ENCODE assay signal across 1 cellular context in genomic region chr2:101808006-101808562, GRCh38.
TF ChIP-seq lines count a peak whose summit lies in the region.

No MANE protein-coding gene starts in this region.

TF ChIP-seq in WTC11, 78 proteins besides CTCF, POLR2A, EP300 and RAD21 (continued from another document):
- TF ChIP-seq, protein P1, sequence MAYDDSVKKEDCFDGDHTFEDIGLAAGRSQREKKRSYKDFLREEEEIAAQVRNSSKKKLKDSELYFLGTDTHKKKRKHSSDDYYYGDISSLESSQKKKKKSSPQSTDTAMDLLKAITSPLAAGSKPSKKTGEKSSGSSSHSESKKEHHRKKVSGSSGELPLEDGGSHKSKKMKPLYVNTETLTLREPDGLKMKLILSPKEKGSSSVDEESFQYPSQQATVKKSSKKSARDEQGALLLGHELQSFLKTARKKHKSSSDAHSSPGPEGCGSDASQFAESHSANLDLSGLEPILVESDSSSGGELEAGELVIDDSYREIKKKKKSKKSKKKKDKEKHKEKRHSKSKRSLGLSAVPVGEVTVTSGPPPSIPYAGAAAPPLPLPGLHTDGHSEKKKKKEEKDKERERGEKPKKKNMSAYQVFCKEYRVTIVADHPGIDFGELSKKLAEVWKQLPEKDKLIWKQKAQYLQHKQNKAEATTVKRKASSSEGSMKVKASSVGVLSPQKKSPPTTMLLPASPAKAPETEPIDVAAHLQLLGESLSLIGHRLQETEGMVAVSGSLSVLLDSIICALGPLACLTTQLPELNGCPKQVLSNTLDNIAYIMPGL (CRISPR knock-in tag; IDR thresholded peaks at IDR 0.05) = no peak
- TF ChIP-seq CBFB (CRISPR knock-in tag; IDR thresholded peaks at IDR 0.05; ENCODE audit: low read depth) = no peak
- TF ChIP-seq TP53 (CRISPR knock-in tag; IDR thresholded peaks at IDR 0.05) = no peak
- TF ChIP-seq ZNF232 (CRISPR knock-in tag; IDR thresholded peaks at IDR 0.05) = no peak
- no peak for TF ChIP-seq SOX15 (CRISPR knock-in tag; IDR thresholded peaks at IDR 0.05)
